Comparison of ENCODE assay signal across 24 cellular contexts in the genomic region with DNA sequence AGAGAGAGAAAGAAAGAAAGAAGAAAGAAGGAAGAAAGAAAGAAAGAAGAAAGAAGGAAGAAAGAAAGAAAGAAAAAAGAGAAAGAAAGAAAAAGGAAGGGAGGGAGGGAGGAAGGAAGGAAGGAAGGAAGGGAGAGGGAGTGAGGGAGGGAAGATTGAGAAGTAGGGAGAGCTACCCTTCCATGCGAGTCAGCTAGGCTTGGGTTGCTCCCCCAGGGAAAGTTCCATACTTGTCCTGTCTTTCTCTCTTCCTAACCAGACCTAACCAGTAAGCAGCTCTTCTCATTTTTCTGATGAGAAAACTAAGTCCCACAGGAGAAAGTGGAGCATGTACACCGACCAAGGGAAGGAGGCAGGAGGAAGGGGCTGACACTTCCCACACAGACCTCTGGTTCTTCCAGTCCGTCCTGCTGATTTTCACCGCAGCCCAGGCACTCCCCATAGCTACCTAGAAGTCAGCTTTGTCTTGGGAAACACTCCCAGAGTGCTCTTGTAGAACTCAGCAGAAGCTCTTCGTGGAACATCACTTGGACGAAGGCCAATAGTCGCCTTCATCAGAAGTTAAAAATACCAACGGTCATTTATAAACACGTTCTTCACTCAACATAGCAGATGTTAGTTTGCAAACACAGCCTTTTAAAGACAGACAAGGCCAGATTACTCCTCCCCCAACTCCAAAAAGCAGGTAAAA. TPM values are rescaled to one million over a fixed set of nuclear protein-coding genes. Genes with fewer than 3 reads are reported as not detected.
DNase-seq lines count a peak whose midpoint lies in the region; ATAC-seq and TF ChIP-seq lines count a peak whose summit lies in the region.
"Had no signal": no experiment of that assay in that cellular context is flagged by ENCODE, and none has a peak within 500 bp of the region (broad histone marks: within the 10 kb centered on the region; RNA-seq: fewer than 3 reads in every experiment).

No MANE protein-coding gene starts in this region.

- TF ChIP-seq POLR2A in adrenal gland (IDR thresholded peaks at IDR 0.05) (no peak), ovary (IDR thresholded peaks at IDR 0.05) (no peak)

- H3K9me3 ChIP-seq in adrenal gland (replicated peaks in 1 of 3) (no peaks in the 10 kb centered on the region), heart right ventricle (peaks cover 0 to 8% (median 0%) of the 10 kb centered on the region in 11 donors), ovary (no peaks in the 10 kb centered on the region)
- H3K9me3 ChIP-seq: HAP-1, upper lobe of left lung had no signal

- WGBS in adrenal gland, 4 donors = 39 to 48% (median 45%) methylated on average over 9 of the region's 9 CpGs
- 22 to 28% methylated on average over 9 of the region's 9 CpGs for WGBS in heart right ventricle, 2 donors
- WGBS in ovary, 3 donors = 10 to 13% (median 11%) methylated on average over 9 of the region's 9 CpGs

- no peaks in the 10 kb centered on the region for H3K27me3 ChIP-seq in adrenal gland
- no peaks in the 10 kb centered on the region for H3K27me3 ChIP-seq in heart right ventricle
- H3K27me3 ChIP-seq in ovary = no peaks in the 10 kb centered on the region
- H3K27me3 ChIP-seq: brain microvascular endothelial cell, upper lobe of left lung had no signal

- intact Hi-C loops in adrenal gland (cut with DNase I) (no loop called here), heart right ventricle (cut with DNase I) (no loop called here), ovary (cut with DNase I) (no loop called here)

- TF ChIP-seq EP300 in ovary (IDR thresholded peaks at IDR 0.05) = no peak

- H3K4me3 ChIP-seq in adrenal gland = no peak overlapping the region
- peak overlapping the region in 1 of 10 donors; percentile 1 for H3K4me3 ChIP-seq in heart right ventricle
- no peak overlapping the region for H3K4me3 ChIP-seq in ovary
- H3K4me3 ChIP-seq: GM12878, HAP-1, skin epidermis, upper lobe of left lung had no signal

- H3K36me3 ChIP-seq in adrenal gland (replicated peaks in 1 of 2) (no peaks in the 10 kb centered on the region), heart right ventricle (no peaks in the 10 kb centered on the region), ovary (no peaks in the 10 kb centered on the region)
- H3K36me3 ChIP-seq: brain microvascular endothelial cell, HAP-1, upper lobe of left lung had no signal

- ATAC-seq in heart right ventricle (peak; percentile 61 to 85 (median 78)), HG03139 (IDR thresholded peaks at IDR 0.05; ENCODE audit: unreplicated experiment) (no peak), GM18519 (IDR thresholded peaks at IDR 0.05; ENCODE audit: low FRiP score, unreplicated experiment) (no peak)
- ATAC-seq: activated T-cell treated with anti-CD3 and anti-CD28 coated beads, Interleukin-2, amount 50 U/mL, for 72 hours; GM12878; left lobe of liver had no signal

- TF ChIP-seq CTCF in adrenal gland (IDR thresholded peaks at IDR 0.05) (no peak), heart right ventricle (IDR thresholded peaks at IDR 0.05) (no peak), ovary (IDR thresholded peaks at IDR 0.05) (no peak)

- DNase-seq in AG08395 (ENCODE audit: low spot score) = peak; percentile 2
- DNase-seq in adrenal gland = peak in 5 of 7 donors; percentile 17 to 35 (median 21)
- peak; percentile 14 to 67 for DNase-seq in heart right ventricle
- DNase-seq in ovary = peak; percentile 39 to 54 (median 45)
- DNase-seq in HK-2 (ENCODE audit: unreplicated experiment) = no peak
- DNase-seq in cerebellum (ENCODE audit: low spot score) = no peak
- DNase-seq: activated CD4-positive, CD25-positive, alpha-beta regulatory T cell treated with anti-CD3 and anti-CD28 coated beads, Interleukin-2, amount 50 U/mL, for 72 hours; activated CD8-positive, alpha-beta memory T cell treated with anti-CD3 and anti-CD28 coated beads for 24 hours; activated T-cell treated with anti-CD3 and anti-CD28 coated beads, Interleukin-2, amount 50 U/mL, for 72 hours; brain microvascular endothelial cell; GF-D8; NCI-H1694; NCI-H226; stimulated activated CD4-positive, alpha-beta T cell treated with anti-CD3 and anti-CD28 coated beads, Interleukin-2, amount 100 ng/mL, for 48 hours; upper lobe of left lung had no signal

- H3K4me1 ChIP-seq in adrenal gland (replicated peaks in 1 of 2) (no peaks in the 10 kb centered on the region), heart right ventricle (peaks cover 4 to 21% (median 10%) of the 10 kb centered on the region in 9 donors), ovary (ENCODE audit: insufficient read depth) (peaks cover 14% of the 10 kb centered on the region)
- H3K4me1 ChIP-seq: HAP-1 had no signal

- H3K27ac ChIP-seq in adrenal gland = no peak overlapping the region
- peak overlapping the region in 6 of 10 donors; percentile 23 to 77 (median 62) for H3K27ac ChIP-seq in heart right ventricle
- H3K27ac ChIP-seq in ovary = no peak overlapping the region
- H3K27ac ChIP-seq: brain microvascular endothelial cell, C4-2B, epithelial cell of prostate, upper lobe of left lung had no signal

RNA-seq across cellular contexts. Expression of a gene that starts 29.0 kb away (rescaled TPM):
- total RNA-seq in adrenal gland (10 to 100 TPM in 2 of 8 donors, 1 to 10 TPM in 6; 4.0 to 11.0 (median 6.9) TPM), heart right ventricle (10 to 100 TPM; 23.4 to 40.5 (median 26.6) TPM), ovary (10 to 100 TPM; 17.7 to 36.9 (median 25.4) TPM), cerebellum (11.0 TPM)
- polyA plus RNA-seq in adrenal gland (10 to 100 TPM in 2 of 3 donors, 1 to 10 TPM in 1; 4.1 to 13.7 (median 13.3) TPM), heart right ventricle (10 to 100 TPM; 12.3 to 28.1 TPM), ovary (10 to 100 TPM; 18.8 to 24.5 TPM)
- total RNA-seq: activated T-cell treated with anti-CD3 and anti-CD28 coated beads, Interleukin-2, amount 50 U/mL, for 72 hours; GM12878; RPMI7951 had no signal
- polyA plus RNA-seq: GM12878 had no signal

Comparison
In these comparisons a context has a peak if more than half of its experiments do, and no peak if none do; other contexts are left out.
1. DNase-seq: peak in AG08395 (single experiment), adrenal gland (5 of 7), heart right ventricle (2 of 2) and ovary (5 of 5); none in HK-2 (single experiment) and cerebellum (single experiment).
2. H3K27ac ChIP-seq: peak in heart right ventricle (6 of 10); none in adrenal gland (0 of 5) and ovary (0 of 2).
3. ATAC-seq: peak in heart right ventricle (8 of 8); none in HG03139 (single experiment) and GM18519 (single experiment).